In the genomic region with DNA sequence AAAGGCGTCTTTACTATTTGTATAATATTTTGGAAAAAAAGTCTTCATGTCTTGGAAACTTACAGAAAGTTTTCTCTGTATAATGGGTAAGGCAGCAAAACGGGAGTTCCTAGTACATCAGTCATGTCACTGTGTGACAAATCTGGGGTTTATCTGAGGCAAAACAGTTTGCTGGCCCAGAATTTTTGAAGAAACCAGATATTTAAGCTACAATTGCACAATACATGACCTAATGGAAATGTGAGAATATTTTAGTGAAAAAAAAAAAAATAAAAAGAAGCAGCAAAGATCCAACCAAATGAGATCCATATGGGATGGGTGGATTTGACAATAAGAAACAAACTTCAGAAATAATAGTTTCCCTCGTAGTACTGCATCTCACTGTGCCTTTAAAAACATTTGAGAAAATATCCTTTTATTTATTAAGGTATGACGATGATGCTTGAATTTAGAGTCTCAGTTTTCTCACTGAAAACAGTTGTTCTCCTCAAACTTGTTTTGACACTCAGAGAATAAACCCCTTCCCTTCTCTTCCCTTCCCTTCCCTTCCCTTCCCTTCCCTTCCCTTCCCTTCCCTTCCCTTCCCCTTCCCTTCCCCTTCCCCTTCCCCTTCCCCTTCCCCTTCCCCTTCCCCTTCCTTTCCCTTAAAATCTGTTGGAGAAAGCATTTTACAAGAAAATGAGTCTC, we compare ENCODE assay signal across 19 cellular contexts.
DNase-seq lines count a peak whose midpoint lies in the region; ATAC-seq and TF ChIP-seq lines count a peak whose summit lies in the region.
"Had no signal": no experiment of that assay in that cellular context is flagged by ENCODE, and none has a peak within 500 bp of the region (broad histone marks: within the 10 kb centered on the region; RNA-seq: fewer than 3 reads in every experiment).

No MANE protein-coding gene starts in this region.

- H3K4me1 ChIP-seq in uterus = no peaks in the 10 kb centered on the region
- H3K4me1 ChIP-seq: thyroid gland had no signal

- no peaks in the 10 kb centered on the region for H3K27me3 ChIP-seq in uterus
- H3K27me3 ChIP-seq: thyroid gland had no signal

- intact Hi-C loops in left ventricle myocardium superior (cut with micrococcal nuclease) (no loop called here), uterus (cut with DNase I; ENCODE audit: low total_unique reads) (no loop called here)

- peak overlapping the region; percentile 65 to 66 for H3K27ac ChIP-seq in uterus

- ATAC-seq in left ventricle myocardium superior = peak; percentile 89
- no peak for ATAC-seq in GM21723 (IDR thresholded peaks at IDR 0.05; ENCODE audit: unreplicated experiment)
- ATAC-seq: activated naive CD4-positive, alpha-beta T cell treated with anti-CD3 and anti-CD28 coated beads, Interleukin-2, amount 50 U/mL, for 72 hours; activated T-cell treated with anti-CD3 and anti-CD28 coated beads, Interleukin-2, amount 50 U/mL, for 72 hours; CD8-positive, alpha-beta T cell; esophagus mucosa; stimulated activated memory B cell treated with anti-CD40 and anti-IgM and Interleukin-4, amounts not matched to agents 10 μg/mL and 1 μg/mL and 100 μg/mL, for 72 hours had no signal

- DNase-seq in GM04504 (ENCODE audit: low read depth) = peak; percentile 76
- DNase-seq in amniotic stem cell (lab: John Stamatoyannopoulos, UW) = peak; percentile 73
- no peak for DNase-seq in left ventricle myocardium superior
- no peak for DNase-seq in uterus
- no peak for DNase-seq in GM13977 (ENCODE audit: low spot score)
- DNase-seq in OCI-M1 (lab: John Stamatoyannopoulos, UW) = no peak
- DNase-seq: activated CD4-positive, alpha-beta memory T cell treated with anti-CD3 and anti-CD28 coated beads, Interleukin-2, amount 10 ng/mL, durations not matched to agents 7 days and 5 days; activated T-cell treated with anti-CD3 and anti-CD28 coated beads, Interleukin-2, amount 50 U/mL, for 72 hours; CD8-positive, alpha-beta T cell; DND-41; NCI-H1436 treated with DMSO at 0.1 percent for 48 hours; NCI-H774; posterior cingulate gyrus; stimulated activated CD4-positive, alpha-beta T cell treated with anti-CD3 and anti-CD28 coated beads, Interleukin-12 subunit alpha, Interleukin-12 subunit beta, amount 100 ng/mL, for 4 hours; thyroid gland had no signal

- no peak for TF ChIP-seq POLR2A in uterus (IDR thresholded peaks at IDR 0.05)

- H3K36me3 ChIP-seq in uterus = no peaks in the 10 kb centered on the region
- H3K36me3 ChIP-seq: thyroid gland had no signal

- H3K9me3 ChIP-seq in uterus = no peaks in the 10 kb centered on the region
- H3K9me3 ChIP-seq: thyroid gland had no signal

- in situ Hi-C loops in GM13977 (cut with MboI; ENCODE audit: low pct_unique_long_range_greater_than_20kb, low sequenced_read_pairs, unreplicated experiment) = no loop called here

- no peak for TF ChIP-seq CTCF in uterus (IDR thresholded peaks at IDR 0.05)
- no peak for TF ChIP-seq CTCF in GM13977 (IDR thresholded peaks at IDR 0.05; ENCODE audit: extremely low read depth, insufficient read depth, missing control alignments)

- no peak overlapping the region for H3K4me3 ChIP-seq in uterus
- H3K4me3 ChIP-seq: thyroid gland had no signal

Comparison
In these comparisons a context has a peak if more than half of its experiments do, and no peak if none do; other contexts are left out.
1. DNase-seq: peak in GM04504 (single experiment) and amniotic stem cell (single experiment); none in left ventricle myocardium superior (single experiment), uterus (0 of 2), GM13977 (single experiment) and OCI-M1 (single experiment).